ENCODE assay signal across 8 cellular contexts in genomic region chr2:240998706-240999000, GRCh38. TPM values are rescaled to one million over a fixed set of nuclear protein-coding genes. Genes with fewer than 3 reads are reported as not detected.
DNase-seq lines count a peak whose midpoint lies in the region; ATAC-seq and TF ChIP-seq lines count a peak whose summit lies in the region.

No MANE protein-coding gene starts in this region.

- peak overlapping the region; percentile 39 for H3K4me3 Mint-ChIP-seq in activated CD4-positive, alpha-beta T cell treated with anti-CD3 and anti-CD28 coated beads, Interleukin-2, amount 10 ng/mL, durations not matched to agents 24 days and 14 days
- H3K4me3 Mint-ChIP-seq in activated CD4-positive, alpha-beta T cell treated with anti-CD3 and anti-CD28 coated beads, Interleukin-2, amount 10 ng/mL, durations not matched to agents 7 days and 5 days = no peak overlapping the region
- no peak overlapping the region for H3K4me3 Mint-ChIP-seq in activated naive CD8-positive, alpha-beta T cell treated with anti-CD3 and anti-CD28 coated beads, Interleukin-2, amount 50 U/mL, for 24 hours

- peak overlapping the region in 2 of 3 donors; percentile 44 to 77 for H3K4me3 ChIP-seq in liver (ENCODE audit: low read depth in 1 of 3, low read length in 3 of 3)
- peak overlapping the region; percentile 85 for H3K4me3 ChIP-seq in thoracic aorta

- no peak for TF ChIP-seq RAD21 in liver (IDR thresholded peaks at IDR 0.05)

- H3K36me3 ChIP-seq in liver (ENCODE audit: control insufficient read depth in 4 of 4, insufficient read depth in 3 of 4, low read depth in 1 of 4, low read length in 3 of 4) (peaks cover 0 to 4% (median 1%) of the 10 kb centered on the region in 4 donors), thoracic aorta (peaks cover 6% of the 10 kb centered on the region)

- DNase-seq in activated CD4-positive, alpha-beta T cell treated with anti-CD3 and anti-CD28 coated beads, Interleukin-2, amount 10 ng/mL, durations not matched to agents 24 days and 14 days = no peak
- DNase-seq in activated CD4-positive, alpha-beta T cell treated with anti-CD3 and anti-CD28 coated beads, Interleukin-2, amount 10 ng/mL, durations not matched to agents 7 days and 5 days = no peak
- DNase-seq in activated naive CD8-positive, alpha-beta T cell treated with anti-CD3 and anti-CD28 coated beads, Interleukin-2, amount 50 U/mL, for 24 hours = no peak
- DNase-seq in thoracic aorta (ENCODE audit: low spot score) = no peak
- DNase-seq in AG08395 (ENCODE audit: low spot score) = no peak
- DNase-seq in NCI-H1436 treated with DMSO at 0.1 percent for 48 hours (lab: John Stamatoyannopoulos, UW) = no peak
- no peak for DNase-seq in NCI-H524 (lab: John Stamatoyannopoulos, UW)

- H3K27me3 ChIP-seq in liver (ENCODE audit: control insufficient read depth in 4 of 4, insufficient read depth in 4 of 4, low read length in 3 of 4) = no peaks in the 10 kb centered on the region
- no peaks in the 10 kb centered on the region for H3K27me3 ChIP-seq in thoracic aorta (replicated peaks; ENCODE audit: insufficient read depth)

- H3K4me1 Mint-ChIP-seq in activated CD4-positive, alpha-beta T cell treated with anti-CD3 and anti-CD28 coated beads, Interleukin-2, amount 10 ng/mL, durations not matched to agents 24 days and 14 days = peaks cover 2% of the 10 kb centered on the region
- peaks cover 3% of the 10 kb centered on the region for H3K4me1 Mint-ChIP-seq in activated CD4-positive, alpha-beta T cell treated with anti-CD3 and anti-CD28 coated beads, Interleukin-2, amount 10 ng/mL, durations not matched to agents 7 days and 5 days
- peaks cover 9% of the 10 kb centered on the region for H3K4me1 Mint-ChIP-seq in activated naive CD8-positive, alpha-beta T cell treated with anti-CD3 and anti-CD28 coated beads, Interleukin-2, amount 50 U/mL, for 24 hours

- no peaks in the 10 kb centered on the region for H3K36me3 Mint-ChIP-seq in activated CD4-positive, alpha-beta T cell treated with anti-CD3 and anti-CD28 coated beads, Interleukin-2, amount 10 ng/mL, durations not matched to agents 24 days and 14 days (ENCODE audit: low read depth)
- no peaks in the 10 kb centered on the region for H3K36me3 Mint-ChIP-seq in activated CD4-positive, alpha-beta T cell treated with anti-CD3 and anti-CD28 coated beads, Interleukin-2, amount 10 ng/mL, durations not matched to agents 7 days and 5 days (ENCODE audit: low read depth)
- no peaks in the 10 kb centered on the region for H3K36me3 Mint-ChIP-seq in activated naive CD8-positive, alpha-beta T cell treated with anti-CD3 and anti-CD28 coated beads, Interleukin-2, amount 50 U/mL, for 24 hours (ENCODE audit: low read depth)

- intact Hi-C loops in activated CD4-positive, alpha-beta T cell treated with anti-CD3 and anti-CD28 coated beads, Interleukin-2, amount 10 ng/mL, durations not matched to agents 24 days and 14 days (cut with micrococcal nuclease) = no loop called here

- peaks cover 5% of the 10 kb centered on the region for H3K9me3 Mint-ChIP-seq in activated CD4-positive, alpha-beta T cell treated with anti-CD3 and anti-CD28 coated beads, Interleukin-2, amount 10 ng/mL, durations not matched to agents 24 days and 14 days
- H3K9me3 Mint-ChIP-seq in activated CD4-positive, alpha-beta T cell treated with anti-CD3 and anti-CD28 coated beads, Interleukin-2, amount 10 ng/mL, durations not matched to agents 7 days and 5 days = peaks cover 4% of the 10 kb centered on the region
- no peaks in the 10 kb centered on the region for H3K9me3 Mint-ChIP-seq in activated naive CD8-positive, alpha-beta T cell treated with anti-CD3 and anti-CD28 coated beads, Interleukin-2, amount 50 U/mL, for 24 hours

- ATAC-seq in activated naive CD8-positive, alpha-beta T cell treated with anti-CD3 and anti-CD28 coated beads, Interleukin-2, amount 50 U/mL, for 24 hours = peak; percentile 12
- no peak for ATAC-seq in thoracic aorta (ENCODE audit: insufficient number of reproducible peaks, low FRiP score, low read depth)

- POLR2A ChIA-PET in activated CD4-positive, alpha-beta T cell treated with anti-CD3 and anti-CD28 coated beads, Interleukin-2, amount 10 ng/mL, durations not matched to agents 7 days and 5 days (lab: Charles Lee) = no interaction called here

- peak overlapping the region; percentile 46 to 54 for H3K27ac ChIP-seq in liver (ENCODE audit: low read depth in 1 of 2, low read length in 2 of 2)
- peak overlapping the region; percentile 74 for H3K27ac ChIP-seq in thoracic aorta

- CTCF ChIA-PET in activated CD4-positive, alpha-beta T cell treated with anti-CD3 and anti-CD28 coated beads, Interleukin-2, amount 10 ng/mL, durations not matched to agents 7 days and 5 days (lab: Charles Lee) = interaction anchor here (1.0 kb wide), 1 partner anchor 50 kb away, joined by 3 read pairs; no protein-coding TSS in a partner anchor

- TF ChIP-seq CTCF in liver (IDR thresholded peaks at IDR 0.05; ENCODE audit: low read depth, low read length, missing input control) = no peak
- no peak for TF ChIP-seq CTCF in thoracic aorta (IDR thresholded peaks at IDR 0.05)

- no peak overlapping the region for H3K9ac ChIP-seq in liver (ENCODE audit: low read depth in 1 of 2, low read length in 2 of 2)

- peaks cover 27% of the 10 kb centered on the region for H3K27me3 Mint-ChIP-seq in activated CD4-positive, alpha-beta T cell treated with anti-CD3 and anti-CD28 coated beads, Interleukin-2, amount 10 ng/mL, durations not matched to agents 24 days and 14 days
- H3K27me3 Mint-ChIP-seq in activated CD4-positive, alpha-beta T cell treated with anti-CD3 and anti-CD28 coated beads, Interleukin-2, amount 10 ng/mL, durations not matched to agents 7 days and 5 days = peaks cover 20% of the 10 kb centered on the region
- peaks cover 17% of the 10 kb centered on the region for H3K27me3 Mint-ChIP-seq in activated naive CD8-positive, alpha-beta T cell treated with anti-CD3 and anti-CD28 coated beads, Interleukin-2, amount 50 U/mL, for 24 hours

- H3K9me3 ChIP-seq in liver (ENCODE audit: control insufficient read depth in 4 of 4, low read length in 3 of 4) (peaks cover under 1 to 3% (median 2%) of the 10 kb centered on the region in 4 donors), thoracic aorta (peaks cover 5% of the 10 kb centered on the region)

- peaks cover 18 to 68% (median 48%) of the 10 kb centered on the region in 4 donors for H3K4me1 ChIP-seq in liver (ENCODE audit: control insufficient read depth in 4 of 4, insufficient read depth in 4 of 4, low read length in 3 of 4)
- H3K4me1 ChIP-seq in thoracic aorta (ENCODE audit: control insufficient read depth in 1 of 2, low read depth in 2 of 2) = peaks cover 47 to 70% of the 10 kb centered on the region in 2 donors

- H3K27ac Mint-ChIP-seq in activated CD4-positive, alpha-beta T cell treated with anti-CD3 and anti-CD28 coated beads, Interleukin-2, amount 10 ng/mL, durations not matched to agents 24 days and 14 days = no peak overlapping the region
- H3K27ac Mint-ChIP-seq in activated CD4-positive, alpha-beta T cell treated with anti-CD3 and anti-CD28 coated beads, Interleukin-2, amount 10 ng/mL, durations not matched to agents 7 days and 5 days = no peak overlapping the region
- H3K27ac Mint-ChIP-seq in activated naive CD8-positive, alpha-beta T cell treated with anti-CD3 and anti-CD28 coated beads, Interleukin-2, amount 50 U/mL, for 24 hours = no peak overlapping the region

- 1% methylated on average over 52 of the region's 52 CpGs for WGBS in liver

TF ChIP-seq in liver, 16 proteins besides CTCF, POLR2A, EP300 and RAD21 (continues in another document):
- TF ChIP-seq RXRA (IDR thresholded peaks at IDR 0.05) = no peak
- no peak for TF ChIP-seq HNF4G (IDR thresholded peaks at IDR 0.05)
- no peak for TF ChIP-seq SP1 (IDR thresholded peaks at IDR 0.05)
- no peak for TF ChIP-seq JUND (IDR thresholded peaks at IDR 0.05)
- no peak for TF ChIP-seq YY1 (IDR thresholded peaks at IDR 0.05)
- TF ChIP-seq EGR1 (IDR thresholded peaks at IDR 0.05; ENCODE audit: low read depth in 2 of 2) = no peak
- no peak for TF ChIP-seq GABPA (IDR thresholded peaks at IDR 0.05 in 1 of 2, conservative IDR thresholded peaks at IDR 0.05 in 1 of 2)
- no peak for TF ChIP-seq ATF3 (IDR thresholded peaks at IDR 0.05)
- TF ChIP-seq TAF1 (conservative IDR thresholded peaks at IDR 0.05) = no peak
- TF ChIP-seq HNF4A (conservative IDR thresholded peaks at IDR 0.05) = no peak
- TF ChIP-seq MAX (IDR thresholded peaks at IDR 0.05) = no peak

RNA-seq across cellular contexts. Expression of gene SNED1, which starts 0.2 kb away (rescaled TPM):
- total RNA-seq in activated CD4-positive, alpha-beta T cell treated with anti-CD3 and anti-CD28 coated beads, Interleukin-2, amount 10 ng/mL, durations not matched to agents 24 days and 14 days = 1.3 and 1.9 TPM in 2 replicates
- total RNA-seq in activated CD4-positive, alpha-beta T cell treated with anti-CD3 and anti-CD28 coated beads, Interleukin-2, amount 10 ng/mL, durations not matched to agents 7 days and 5 days = 1 to 10 TPM; 6.1 to 8.6 TPM
- total RNA-seq in liver (10 to 100 TPM in 1 of 2 donors, under 1 TPM in 1; 0.65 to 18.1 TPM), thoracic aorta (100 to 1,000 TPM; 133 to 206 TPM)
- polyA plus RNA-seq in liver = 1 to 10 TPM; 2.6 to 3.0 TPM

Comparison
In these comparisons a context has a peak if more than half of its experiments do, and no peak if none do; other contexts are left out.
1. RNA of gene SNED1, which starts 0.2 kb away (total RNA-seq): 133 to 206 TPM in thoracic aorta; 0.65 to 18.1 TPM in liver, 6.1 to 8.6 TPM in activated CD4-positive, alpha-beta T cell treated with anti-CD3 and anti-CD28 coated beads, Interleukin-2, amount 10 ng/mL, durations not matched to agents 7 days and 5 days and 1.3 to 1.9 TPM in activated CD4-positive, alpha-beta T cell treated with anti-CD3 and anti-CD28 coated beads, Interleukin-2, amount 10 ng/mL, durations not matched to agents 24 days and 14 days; every median in the first group is over 4 times any median in the second.